ENCODE assay signal across 1 cellular context in genomic region chr20:34475979-34476736, GRCh38.
TF ChIP-seq lines count a peak whose summit lies in the region.

No MANE protein-coding gene starts in this region.

TF ChIP-seq in HepG2, 621 proteins besides CTCF, POLR2A, EP300 and RAD21 (continued from another document and continues in another):
- no peak for TF ChIP-seq GMEB1 (CRISPR knock-in tag; IDR thresholded peaks at IDR 0.05; ENCODE audit: borderline replicate concordance)
- no peak for TF ChIP-seq ZNF800 (CRISPR knock-in tag; IDR thresholded peaks at IDR 0.05)
- no peak for TF ChIP-seq NCOR1 (IDR thresholded peaks at IDR 0.05; ENCODE audit: borderline replicate concordance, low read length)
- TF ChIP-seq NCOA2 (CRISPR knock-in tag; IDR thresholded peaks at IDR 0.05): no peak
- no peak for TF ChIP-seq ADNP (CRISPR knock-in tag; IDR thresholded peaks at IDR 0.05)
- no peak for TF ChIP-seq POLR2AphosphoS5 (IDR thresholded peaks at IDR 0.05; ENCODE audit: low read depth, low read length)
- no peak for TF ChIP-seq THAP9 (CRISPR knock-in tag; IDR thresholded peaks at IDR 0.05; ENCODE audit: borderline replicate concordance)
- TF ChIP-seq ZNF407 (CRISPR knock-in tag; IDR thresholded peaks at IDR 0.05; ENCODE audit: not compliant biosample characterization): no peak
- TF ChIP-seq ZNF33A (CRISPR knock-in tag; IDR thresholded peaks at IDR 0.05; ENCODE audit: borderline replicate concordance): no peak
- TF ChIP-seq ZNF574 (CRISPR knock-in tag; IDR thresholded peaks at IDR 0.05): peak; percentile 66
- TF ChIP-seq NR2F2 (IDR thresholded peaks at IDR 0.05; ENCODE audit: borderline replicate concordance, low read depth): no peak
- TF ChIP-seq KLF9 (CRISPR knock-in tag; IDR thresholded peaks at IDR 0.05; ENCODE audit: low read depth): no peak
- no peak for TF ChIP-seq ZBTB7B (CRISPR knock-in tag; IDR thresholded peaks at IDR 0.05)
- no peak for TF ChIP-seq GZF1 (CRISPR knock-in tag; IDR thresholded peaks at IDR 0.05)
- no peak for TF ChIP-seq RARG (CRISPR knock-in tag; IDR thresholded peaks at IDR 0.05; ENCODE audit: low read depth)
- peak; percentile 74 for TF ChIP-seq ASH2L (IDR thresholded peaks at IDR 0.05; ENCODE audit: insufficient read length, low read depth, low read length)
- TF ChIP-seq ZNF878 (CRISPR knock-in tag; IDR thresholded peaks at IDR 0.05): no peak
- TF ChIP-seq ZMYM2 (CRISPR knock-in tag; IDR thresholded peaks at IDR 0.05): no peak
- no peak for TF ChIP-seq ZNF616 (CRISPR knock-in tag; IDR thresholded peaks at IDR 0.05; ENCODE audit: low read depth)
- TF ChIP-seq RNF219 (CRISPR knock-in tag; IDR thresholded peaks at IDR 0.05): no peak
- TF ChIP-seq ZNF512B (CRISPR knock-in tag; IDR thresholded peaks at IDR 0.05; ENCODE audit: borderline replicate concordance): no peak
- TF ChIP-seq XRCC5 (optimal IDR thresholded peaks at IDR 0.05; ENCODE audit: low read length): peak; percentile 91
- TF ChIP-seq FOSL1 (CRISPR knock-in tag; IDR thresholded peaks at IDR 0.05; ENCODE audit: borderline replicate concordance): no peak
- no peak for TF ChIP-seq DMTF1 (CRISPR knock-in tag; IDR thresholded peaks at IDR 0.05)
